Comparison of ENCODE assay signal across 10 cellular contexts in genomic region chr2:241514986-241515737, GRCh38. TPM values are rescaled to one million over a fixed set of nuclear protein-coding genes. Genes with fewer than 3 reads are reported as not detected.
A peak's percentile ranks its signal among the peaks of the same experiment; 100 is the strongest.
DNase-seq lines count a peak whose midpoint lies in the region; ATAC-seq and TF ChIP-seq lines count a peak whose summit lies in the region.
"Had no signal": no experiment of that assay in that cellular context is flagged by ENCODE, and none has a peak within 500 bp of the region (broad histone marks: within the 10 kb centered on the region; RNA-seq: fewer than 3 reads in every experiment).

No MANE protein-coding gene starts in this region.

- 66% methylated on average over 10 of the region's 10 CpGs for WGBS in esophagus muscularis mucosa

- H3K27ac ChIP-seq in esophagus muscularis mucosa (replicated peaks in 1 of 4): no peak overlapping the region

- peaks cover 7% of the 10 kb centered on the region for H3K9me3 Mint-ChIP-seq in activated naive CD8-positive, alpha-beta T cell treated with anti-CD3 and anti-CD28 coated beads, Interleukin-2, amount 50 U/mL, for 24 hours

- TF ChIP-seq CTCF in esophagus muscularis mucosa (IDR thresholded peaks at IDR 0.05): no peak

- peaks cover 2% of the 10 kb centered on the region for H3K36me3 Mint-ChIP-seq in activated naive CD8-positive, alpha-beta T cell treated with anti-CD3 and anti-CD28 coated beads, Interleukin-2, amount 50 U/mL, for 24 hours (ENCODE audit: low read depth)

- H3K27me3 Mint-ChIP-seq in activated naive CD8-positive, alpha-beta T cell treated with anti-CD3 and anti-CD28 coated beads, Interleukin-2, amount 50 U/mL, for 24 hours: peaks cover 5% of the 10 kb centered on the region

- DNase-seq in GM04503 (ENCODE audit: low read depth) (peak; percentile 13), NCI-H1417 (lab: John Stamatoyannopoulos, UW) (no peak), OCI-M2 (lab: John Stamatoyannopoulos, UW; ENCODE audit: unreplicated experiment) (no peak), esophagus muscularis mucosa (ENCODE audit: extremely low spot score) (no peak)
- no peak for DNase-seq in activated naive CD8-positive, alpha-beta T cell treated with anti-CD3 and anti-CD28 coated beads, Interleukin-2, amount 50 U/mL, for 24 hours
- DNase-seq: anterior cingulate cortex had no signal

- H3K4me3 Mint-ChIP-seq in activated naive CD8-positive, alpha-beta T cell treated with anti-CD3 and anti-CD28 coated beads, Interleukin-2, amount 50 U/mL, for 24 hours: no peak overlapping the region
- H3K4me3 Mint-ChIP-seq: stimulated activated naive CD8-positive, alpha-beta T cell treated with anti-CD3 and anti-CD28 coated beads, Interleukin-15, Interleukin-2, amounts not matched to agents 100 ng/mL and 50 ng/mL, for 24 hours had no signal

- peaks cover 0 to 11% (median 2%) of the 10 kb centered on the region in 4 donors for H3K36me3 ChIP-seq in esophagus muscularis mucosa

- H3K9me3 ChIP-seq in esophagus muscularis mucosa: no peaks in the 10 kb centered on the region

- TF ChIP-seq EP300 in esophagus muscularis mucosa (IDR thresholded peaks at IDR 0.05): no peak

- H3K4me1 Mint-ChIP-seq in activated naive CD8-positive, alpha-beta T cell treated with anti-CD3 and anti-CD28 coated beads, Interleukin-2, amount 50 U/mL, for 24 hours: peaks cover 9% of the 10 kb centered on the region

- H3K4me3 ChIP-seq in esophagus muscularis mucosa: no peak overlapping the region

- H3K27ac Mint-ChIP-seq in activated naive CD8-positive, alpha-beta T cell treated with anti-CD3 and anti-CD28 coated beads, Interleukin-2, amount 50 U/mL, for 24 hours: peak overlapping the region; percentile 50
- H3K27ac Mint-ChIP-seq: stimulated activated naive CD8-positive, alpha-beta T cell treated with anti-CD3 and anti-CD28 coated beads, Interleukin-15, Interleukin-2, amounts not matched to agents 100 ng/mL and 50 ng/mL, for 24 hours had no signal

- H3K4me1 ChIP-seq in esophagus muscularis mucosa: peaks cover 0 to 1% (median 0%) of the 10 kb centered on the region in 4 donors

- no peak for TF ChIP-seq POLR2A in esophagus muscularis mucosa (IDR thresholded peaks at IDR 0.05; ENCODE audit: low read depth)

- ATAC-seq in GM19324 (IDR thresholded peaks at IDR 0.05; ENCODE audit: low FRiP score, unreplicated experiment) (peak; percentile 58), HG03432 (IDR thresholded peaks at IDR 0.05; ENCODE audit: unreplicated experiment) (peak; percentile 72), GM19328 (IDR thresholded peaks at IDR 0.05; ENCODE audit: unreplicated experiment) (no peak)
- peak; percentile 36 for ATAC-seq in activated naive CD8-positive, alpha-beta T cell treated with anti-CD3 and anti-CD28 coated beads, Interleukin-2, amount 50 U/mL, for 24 hours

- intact Hi-C loops in esophagus muscularis mucosa (cut with DNase I): no loop called here

- H3K27me3 ChIP-seq in esophagus muscularis mucosa: peaks cover 0 to 12% (median 0%) of the 10 kb centered on the region in 4 donors

RNA-seq across cellular contexts. Expression of gene STK25, which starts 6.8 kb away (rescaled TPM):
- 100 to 1,000 TPM; 127 to 220 (median 153) TPM for total RNA-seq in esophagus muscularis mucosa

RNA-seq across cellular contexts. Expression of gene BOK, which starts 43.4 kb away (rescaled TPM):
- 100 to 1,000 TPM in 1 of 4 donors, 10 to 100 TPM in 3; 55.8 to 118 (median 73.7) TPM for total RNA-seq in esophagus muscularis mucosa
